15 cellular contexts compared by ENCODE assay signal in genomic region chr13:20494656-20495055, GRCh38. TPM values are rescaled to one million over a fixed set of nuclear protein-coding genes. Genes with fewer than 3 reads are reported as not detected.
DNase-seq lines count a peak whose midpoint lies in the region; ATAC-seq and TF ChIP-seq lines count a peak whose summit lies in the region.
"Had no signal": no experiment of that assay in that cellular context is flagged by ENCODE, and none has a peak within 500 bp of the region (broad histone marks: within the 10 kb centered on the region; RNA-seq: fewer than 3 reads in every experiment).

No MANE protein-coding gene starts in this region.

- no peak for TF ChIP-seq POLR2A in stomach (IDR thresholded peaks at IDR 0.05)

- H3K9me3 ChIP-seq in SJCRH30 (replicated peaks) (no peaks in the 10 kb centered on the region; the same call in none of the 2 replicates), stomach (no peaks in the 10 kb centered on the region)
- H3K9me3 ChIP-seq: esophagus squamous epithelium, mucosa of descending colon, testis had no signal

- intact Hi-C loops in left ventricle myocardium superior (cut with micrococcal nuclease) (loop anchor here (10.0 kb wide), 1 partner anchor 430 kb away; no protein-coding TSS in a partner anchor), Right ventricle myocardium inferior (cut with DNase I) (loop anchor here (1.0 to 10.0 kb wide), 4 partner anchors 72 to 431 kb away; no protein-coding TSS in a partner anchor), stomach (cut with DNase I; ENCODE audit: low total_unique reads) (loop anchor here (10.0 kb wide), 1 partner anchor 430 kb away; no protein-coding TSS in a partner anchor)

- H3K27me3 ChIP-seq in SJCRH30 (no peaks in the 10 kb centered on the region), stomach (no peaks in the 10 kb centered on the region)
- H3K27me3 ChIP-seq: esophagus squamous epithelium, testis had no signal

- DNase-seq in left ventricle myocardium superior, result no peak
- no peak for DNase-seq in Right ventricle myocardium inferior (ENCODE audit: missing footprints)
- peak; percentile 12 to 22 for DNase-seq in SJCRH30
- DNase-seq in stomach, result no peak
- DNase-seq in T-helper 9 cell, result no peak
- DNase-seq in activated CD4-positive, alpha-beta T cell treated with anti-CD3 and anti-CD28 coated beads for 1 hour, result no peak
- DNase-seq in NCI-H146 treated with DMSO at 0.1 percent for 48 hours (lab: John Stamatoyannopoulos, UW; ENCODE audit: unreplicated experiment), result no peak
- DNase-seq: DMS 273 treated with DMSO at 0.1 percent for 48 hours, esophagus squamous epithelium, natural killer cell, NCI-H2107 had no signal

- H3K4me1 ChIP-seq in SJCRH30 (peaks cover 10% of the 10 kb centered on the region), stomach (peaks cover 0 to 12% (median 7%) of the 10 kb centered on the region in 4 donors)
- H3K4me1 ChIP-seq: testis had no signal

- H3K36me3 ChIP-seq in SJCRH30, result no peaks in the 10 kb centered on the region
- no peaks in the 10 kb centered on the region for H3K36me3 ChIP-seq in stomach
- H3K36me3 ChIP-seq: esophagus squamous epithelium had no signal

- no peak for TF ChIP-seq CTCF in stomach (IDR thresholded peaks at IDR 0.05)

- no peak overlapping the region for H3K27ac ChIP-seq in SJCRH30
- no peak overlapping the region for H3K27ac ChIP-seq in stomach
- H3K27ac ChIP-seq: esophagus squamous epithelium, testis had no signal

- WGBS in stomach, 5 donors, result 40 to 61% (median 59%) methylated on average over 8 of the region's 8 CpGs

- TF ChIP-seq EP300 in stomach (IDR thresholded peaks at IDR 0.05), result no peak

- peak; percentile 33 for ATAC-seq in left ventricle myocardium superior
- ATAC-seq in Right ventricle myocardium inferior, result no peak
- ATAC-seq in esophagus mucosa, result peak; percentile 62

- no peak overlapping the region for H3K4me3 ChIP-seq in SJCRH30
- no peak overlapping the region for H3K4me3 ChIP-seq in stomach
- H3K4me3 ChIP-seq: lung, mucosa of descending colon, testis had no signal

RNA-seq across cellular contexts. Expression of gene CRYL1, which starts 31.0 kb away (rescaled TPM):
- 19.5 TPM for total RNA-seq in left ventricle myocardium superior
- 19.8 TPM for total RNA-seq in Right ventricle myocardium inferior
- 0.15 and 0.20 TPM in 2 replicates for total RNA-seq in SJCRH30 (2014; rRNA removed; shearing (Covaris generic))
- 30.1 TPM for total RNA-seq in esophagus mucosa
- 100 to 1,000 TPM in 1 of 5 donors, 10 to 100 TPM in 4; 11.6 to 112 (median 29.3) TPM for total RNA-seq in stomach
- 10 to 100 TPM; 22.7 to 68.9 (median 46.7) TPM for polyA plus RNA-seq in stomach

Comparison
In these comparisons a context has a peak if more than half of its experiments do, and no peak if none do; other contexts are left out.
1. DNase-seq: peak in SJCRH30 (2 of 2); none in left ventricle myocardium superior (single experiment), Right ventricle myocardium inferior (single experiment), stomach (single experiment), T-helper 9 cell (single experiment), activated CD4-positive, alpha-beta T cell treated with anti-CD3 and anti-CD28 coated beads for 1 hour (single experiment) and NCI-H146 treated with DMSO at 0.1 percent for 48 hours (single experiment).
2. RNA of gene CRYL1, which starts 31.0 kb away (total RNA-seq): 30.1 TPM in esophagus mucosa (single experiment), 11.6 to 112 TPM in stomach, 19.8 TPM in Right ventricle myocardium inferior (single experiment) and 19.5 TPM in left ventricle myocardium superior (single experiment); 0.15 to 0.20 TPM in SJCRH30; every median in the first group is over 10 times any median in the second.